ENCODE assay signal across 1 cellular context in genomic region chr1:225396357-225396756, GRCh38.
TF ChIP-seq lines count a peak whose summit lies in the region.

No MANE protein-coding gene starts in this region.

TF ChIP-seq in K562, 482 proteins besides CTCF, POLR2A, EP300 and RAD21:
- TF ChIP-seq, protein P1, sequence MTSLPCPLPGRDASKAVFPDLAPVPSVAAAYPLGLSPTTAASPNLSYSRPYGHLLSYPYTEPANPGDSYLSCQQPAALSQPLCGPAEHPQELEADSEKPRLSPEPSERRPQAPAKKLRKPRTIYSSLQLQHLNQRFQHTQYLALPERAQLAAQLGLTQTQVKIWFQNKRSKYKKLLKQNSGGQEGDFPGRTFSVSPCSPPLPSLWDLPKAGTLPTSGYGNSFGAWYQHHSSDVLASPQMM (CRISPR knock-in tag; IDR thresholded peaks at IDR 0.05) = no peak
- no peak for TF ChIP-seq NFRKB (IDR thresholded peaks at IDR 0.05; ENCODE audit: low read depth)
- no peak for TF ChIP-seq PHF20 (IDR thresholded peaks at IDR 0.05; ENCODE audit: partially characterized antibody)
- TF ChIP-seq ZFP1 (CRISPR knock-in tag; IDR thresholded peaks at IDR 0.05) = no peak
- no peak for TF ChIP-seq MAZ (CRISPR knock-in tag; conservative IDR thresholded peaks at IDR 0.05 in 1 of 2, IDR thresholded peaks at IDR 0.05 in 1 of 2)
- no peak for TF ChIP-seq HMG20B (CRISPR knock-in tag; IDR thresholded peaks at IDR 0.05)
- no peak for TF ChIP-seq BRCA1 (IDR thresholded peaks at IDR 0.05)
- no peak for TF ChIP-seq BRCA1 (CRISPR knock-in tag; IDR thresholded peaks at IDR 0.05)
- TF ChIP-seq ESRRB (CRISPR knock-in tag; IDR thresholded peaks at IDR 0.05; ENCODE audit: borderline replicate concordance) = no peak
- no peak for TF ChIP-seq CXXC5 (CRISPR knock-in tag; IDR thresholded peaks at IDR 0.05)
- TF ChIP-seq, protein P2, sequence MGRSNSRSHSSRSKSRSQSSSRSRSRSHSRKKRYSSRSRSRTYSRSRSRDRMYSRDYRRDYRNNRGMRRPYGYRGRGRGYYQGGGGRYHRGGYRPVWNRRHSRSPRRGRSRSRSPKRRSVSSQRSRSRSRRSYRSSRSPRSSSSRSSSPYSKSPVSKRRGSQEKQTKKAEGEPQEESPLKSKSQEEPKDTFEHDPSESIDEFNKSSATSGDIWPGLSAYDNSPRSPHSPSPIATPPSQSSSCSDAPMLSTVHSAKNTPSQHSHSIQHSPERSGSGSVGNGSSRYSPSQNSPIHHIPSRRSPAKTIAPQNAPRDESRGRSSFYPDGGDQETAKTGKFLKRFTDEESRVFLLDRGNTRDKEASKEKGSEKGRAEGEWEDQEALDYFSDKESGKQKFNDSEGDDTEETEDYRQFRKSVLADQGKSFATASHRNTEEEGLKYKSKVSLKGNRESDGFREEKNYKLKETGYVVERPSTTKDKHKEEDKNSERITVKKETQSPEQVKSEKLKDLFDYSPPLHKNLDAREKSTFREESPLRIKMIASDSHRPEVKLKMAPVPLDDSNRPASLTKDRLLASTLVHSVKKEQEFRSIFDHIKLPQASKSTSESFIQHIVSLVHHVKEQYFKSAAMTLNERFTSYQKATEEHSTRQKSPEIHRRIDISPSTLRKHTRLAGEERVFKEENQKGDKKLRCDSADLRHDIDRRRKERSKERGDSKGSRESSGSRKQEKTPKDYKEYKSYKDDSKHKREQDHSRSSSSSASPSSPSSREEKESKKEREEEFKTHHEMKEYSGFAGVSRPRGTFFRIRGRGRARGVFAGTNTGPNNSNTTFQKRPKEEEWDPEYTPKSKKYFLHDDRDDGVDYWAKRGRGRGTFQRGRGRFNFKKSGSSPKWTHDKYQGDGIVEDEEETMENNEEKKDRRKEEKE (IDR thresholded peaks at IDR 0.05; ENCODE audit: borderline replicate concordance in 1 of 2, control insufficient read depth in 1 of 2, low read depth in 2 of 2, low read length in 1 of 2) = no peak
